ENCODE assay signal across 27 cellular contexts in genomic region chr5:68231414-68232076, GRCh38. TPM values are rescaled to one million over a fixed set of nuclear protein-coding genes. Genes with fewer than 3 reads are reported as not detected.
A peak's percentile ranks its signal among the peaks of the same experiment; 100 is the strongest.
DNase-seq lines count a peak whose midpoint lies in the region; ATAC-seq, FAIRE-seq and TF ChIP-seq lines count a peak whose summit lies in the region.
"Had no signal": no experiment of that assay in that cellular context is flagged by ENCODE, and none has a peak within 500 bp of the region (broad histone marks: within the 10 kb centered on the region; RNA-seq: fewer than 3 reads in every experiment).

No MANE protein-coding gene starts in this region.

- no peak for ATAC-seq in CD4-positive, alpha-beta T cell (ENCODE audit: poor library complexity)
- peak in 1 of 3 donors; percentile 29 for ATAC-seq in natural killer cell
- ATAC-seq: left colon had no signal

- peak; percentile 33 for DNase-seq in activated CD4-positive, alpha-beta T cell treated with anti-CD3 and anti-CD28 coated beads, Interleukin-2, amount 10 ng/mL, durations not matched to agents 24 days and 14 days
- DNase-seq in activated CD4-positive, alpha-beta T cell treated with anti-CD3 and anti-CD28 coated beads for 1 hour = no peak
- DNase-seq in CD4-positive, alpha-beta T cell = no peak
- DNase-seq in natural killer cell (no peak), NCI-H446 (lab: John Stamatoyannopoulos, UW) (no peak), NCI-H226 (no peak), GM12892 (ENCODE audit: insufficient read length) (no peak)
- DNase-seq: 8988T; activated CD4-positive, alpha-beta T cell treated with anti-CD3 and anti-CD28 coated beads, Interleukin-2, amount 10 ng/mL, durations not matched to agents 7 days and 5 days; activated naive CD8-positive, alpha-beta T cell treated with anti-CD3 and anti-CD28 coated beads, Interleukin-2, amount 10 ng/mL, durations not matched to agents 7 days and 5 days; cerebellar nuclear complex; COR-L47; GF-D8; heart left ventricle; KG1; left colon; NCI-H1436 treated with DMSO at 0.1 percent for 48 hours; NCI-H510A treated with DMSO at 0.1 percent for 48 hours; Peyer's patch; SJCRH30; stimulated activated CD4-positive, alpha-beta T cell treated with anti-CD3 and anti-CD28 coated beads, Interleukin-15, amount 100 ng/mL, for 24 hours; trophoblast cell had no signal

- H3K9me3 Mint-ChIP-seq in activated CD4-positive, alpha-beta T cell treated with anti-CD3 and anti-CD28 coated beads, Interleukin-2, amount 10 ng/mL, durations not matched to agents 24 days and 14 days = no peaks in the 10 kb centered on the region
- H3K9me3 Mint-ChIP-seq in CD4-positive, alpha-beta T cell = no peaks in the 10 kb centered on the region
- no peaks in the 10 kb centered on the region for H3K9me3 Mint-ChIP-seq in natural killer cell
- H3K9me3 Mint-ChIP-seq: activated CD4-positive, alpha-beta T cell treated with anti-CD3 and anti-CD28 coated beads, Interleukin-2, amount 10 ng/mL, durations not matched to agents 7 days and 5 days; activated naive CD8-positive, alpha-beta T cell treated with anti-CD3 and anti-CD28 coated beads, Interleukin-2, amount 10 ng/mL, durations not matched to agents 7 days and 5 days; GM23338; nephron; T-helper 1 cell treated with Interleukin-12 subunit alpha and Interleukin-12 subunit beta and Interleukin-4 antibody, amounts not matched to agents 30 μg/mL and 1 μg/mL, for 36 hours had no signal

- H3K27ac ChIP-seq in CD4-positive, alpha-beta T cell (ENCODE audit: low read depth, low read length) = no peak overlapping the region
- H3K27ac ChIP-seq in angular gyrus (ENCODE audit: low read depth, low read length) = peak overlapping the region; percentile 30
- H3K27ac ChIP-seq: parathyroid adenoma, Peyer's patch, SJCRH30 had no signal

- peaks cover 29% of the 10 kb centered on the region for H3K4me1 Mint-ChIP-seq in activated CD4-positive, alpha-beta T cell treated with anti-CD3 and anti-CD28 coated beads, Interleukin-2, amount 10 ng/mL, durations not matched to agents 24 days and 14 days
- H3K4me1 Mint-ChIP-seq in CD4-positive, alpha-beta T cell (ENCODE audit: low read depth) = peaks cover 91% of the 10 kb centered on the region
- H3K4me1 Mint-ChIP-seq in natural killer cell = peaks cover 80 to 82% of the 10 kb centered on the region in 2 donors

- CTCF ChIA-PET in CD4-positive, alpha-beta T cell (lab: Charles Lee) = interaction anchor here (1.8 kb wide), 1 partner anchor 9 kb away, joined by 3 read pairs; no protein-coding TSS in a partner anchor

- no peaks in the 10 kb centered on the region for H3K27me3 Mint-ChIP-seq in activated CD4-positive, alpha-beta T cell treated with anti-CD3 and anti-CD28 coated beads, Interleukin-2, amount 10 ng/mL, durations not matched to agents 24 days and 14 days
- no peaks in the 10 kb centered on the region for H3K27me3 Mint-ChIP-seq in CD4-positive, alpha-beta T cell
- H3K27me3 Mint-ChIP-seq in natural killer cell (ENCODE audit: low read depth in 2 of 2) = no peaks in the 10 kb centered on the region
- H3K27me3 Mint-ChIP-seq: activated CD4-positive, alpha-beta T cell treated with anti-CD3 and anti-CD28 coated beads, Interleukin-2, amount 10 ng/mL, durations not matched to agents 7 days and 5 days; activated naive CD8-positive, alpha-beta T cell treated with anti-CD3 and anti-CD28 coated beads, Interleukin-2, amount 10 ng/mL, durations not matched to agents 7 days and 5 days had no signal

- no peaks in the 10 kb centered on the region for H3K9me3 ChIP-seq in CD4-positive, alpha-beta T cell (ENCODE audit: control insufficient read depth, low read length)
- H3K9me3 ChIP-seq: heart left ventricle, Peyer's patch, SJCRH30 had no signal

- intact Hi-C loops in activated CD4-positive, alpha-beta T cell treated with anti-CD3 and anti-CD28 coated beads, Interleukin-2, amount 10 ng/mL, durations not matched to agents 24 days and 14 days (cut with micrococcal nuclease) = no loop called here
- intact Hi-C loops in CD4-positive, alpha-beta T cell (cut with DNase I, micrococcal nuclease) = loop anchor here in 1 of 2 experiments (2.0 kb wide), 1 partner anchor 13 kb away; no protein-coding TSS in a partner anchor
- intact Hi-C loops in natural killer cell (cut with micrococcal nuclease) = no loop called here

- no peak for TF ChIP-seq CTCF in CD4-positive, alpha-beta T cell (IDR thresholded peaks at IDR 0.05)
- no peak for TF ChIP-seq CTCF in natural killer cell (IDR thresholded peaks at IDR 0.05)

- TF ChIP-seq POLR2A in GM12892 (IDR thresholded peaks at IDR 0.05; ENCODE audit: low read depth, low read length) = no peak

- FAIRE-seq in GM12892 (lab: Jason Lieb, UNC) = no peak

- H3K4me3 Mint-ChIP-seq in activated CD4-positive, alpha-beta T cell treated with anti-CD3 and anti-CD28 coated beads, Interleukin-2, amount 10 ng/mL, durations not matched to agents 24 days and 14 days = no peak overlapping the region
- H3K4me3 Mint-ChIP-seq in CD4-positive, alpha-beta T cell = peak overlapping the region; percentile 30
- H3K4me3 Mint-ChIP-seq in natural killer cell = peak overlapping the region; percentile 43
- H3K4me3 Mint-ChIP-seq: activated CD4-positive, alpha-beta T cell treated with anti-CD3 and anti-CD28 coated beads, Interleukin-2, amount 10 ng/mL, durations not matched to agents 7 days and 5 days; activated naive CD8-positive, alpha-beta T cell treated with anti-CD3 and anti-CD28 coated beads, Interleukin-2, amount 10 ng/mL, durations not matched to agents 7 days and 5 days; GM23338; nephron; T-helper 1 cell treated with Interleukin-12 subunit alpha and Interleukin-12 subunit beta and Interleukin-4 antibody, amounts not matched to agents 30 μg/mL and 1 μg/mL, for 36 hours had no signal

- peaks cover 32% of the 10 kb centered on the region for H3K36me3 Mint-ChIP-seq in activated CD4-positive, alpha-beta T cell treated with anti-CD3 and anti-CD28 coated beads, Interleukin-2, amount 10 ng/mL, durations not matched to agents 24 days and 14 days (ENCODE audit: low read depth)
- H3K36me3 Mint-ChIP-seq in CD4-positive, alpha-beta T cell (ENCODE audit: low read depth) = peaks cover 57% of the 10 kb centered on the region
- H3K36me3 Mint-ChIP-seq in natural killer cell = peaks cover 3% of the 10 kb centered on the region

- H3K27ac Mint-ChIP-seq in activated CD4-positive, alpha-beta T cell treated with anti-CD3 and anti-CD28 coated beads, Interleukin-2, amount 10 ng/mL, durations not matched to agents 24 days and 14 days = no peak overlapping the region
- peak overlapping the region; percentile 68 for H3K27ac Mint-ChIP-seq in CD4-positive, alpha-beta T cell
- H3K27ac Mint-ChIP-seq in natural killer cell = peak overlapping the region; percentile 50 to 51
- H3K27ac Mint-ChIP-seq: activated CD4-positive, alpha-beta T cell treated with anti-CD3 and anti-CD28 coated beads, Interleukin-2, amount 10 ng/mL, durations not matched to agents 7 days and 5 days; activated naive CD8-positive, alpha-beta T cell treated with anti-CD3 and anti-CD28 coated beads, Interleukin-2, amount 10 ng/mL, durations not matched to agents 7 days and 5 days; GM23338; T-helper 1 cell treated with Interleukin-12 subunit alpha and Interleukin-12 subunit beta and Interleukin-4 antibody, amounts not matched to agents 30 μg/mL and 1 μg/mL, for 36 hours had no signal

- POLR2A ChIA-PET in CD4-positive, alpha-beta T cell (lab: Charles Lee) = interaction anchor here (1.0 to 1.9 kb wide), 3 partner anchors 15 to 38 kb away, joined by 3 to 20 read pairs (median 8); partner anchors contain the start of gene PIK3R1

- H3K27me3 ChIP-seq in CD4-positive, alpha-beta T cell (ENCODE audit: control insufficient read depth, insufficient read depth, low read length) = no peaks in the 10 kb centered on the region
- H3K27me3 ChIP-seq: heart left ventricle, Peyer's patch, SJCRH30 had no signal

RNA-seq across cellular contexts. Expression of gene PIK3R1, which starts 16.0 kb away (rescaled TPM):
- total RNA-seq in activated CD4-positive, alpha-beta T cell treated with anti-CD3 and anti-CD28 coated beads, Interleukin-2, amount 10 ng/mL, durations not matched to agents 24 days and 14 days = 35.2 and 38.6 TPM in 2 replicates
- 100 to 1,000 TPM; 455 to 459 TPM for total RNA-seq in CD4-positive, alpha-beta T cell
- 100 to 1,000 TPM; 307 to 365 (median 313) TPM for total RNA-seq in natural killer cell
- 20.8 TPM for polyA plus RNA-seq in GM12892 (2012; ENCODE audit: missing spikeins)
